14 cellular contexts compared by ENCODE assay signal in genomic region chr6:31657406-31658157, GRCh38. TPM values are rescaled to one million over a fixed set of nuclear protein-coding genes. Genes with fewer than 3 reads are reported as not detected.
DNase-seq lines count a peak whose midpoint lies in the region; ATAC-seq lines count a peak whose summit lies in the region.
"Had no signal": no experiment of that assay in that cellular context is flagged by ENCODE, and none has a peak within 500 bp of the region (broad histone marks: within the 10 kb centered on the region; RNA-seq: fewer than 3 reads in every experiment).

No MANE protein-coding gene starts in this region.

- no peak overlapping the region for H2BK120ac ChIP-seq in mesendoderm (ENCODE audit: low read depth, low read length)

- H2AK5ac ChIP-seq in mesendoderm (ENCODE audit: low read length): no peak overlapping the region

- POLR2A ChIA-PET in T-cell (lab: Charles Lee): no interaction called here

- H4K8ac ChIP-seq in mesendoderm (ENCODE audit: low read depth, low read length): no peak overlapping the region

- no CpG with 5 or more reads among the region's 6 CpGs for WGBS in mesendoderm (ENCODE audit: extremely low coverage, insufficient coverage, low lambda C conversion rate)

- no peaks in the 10 kb centered on the region for H3K9me3 Mint-ChIP-seq in activated CD8-positive, alpha-beta memory T cell treated with anti-CD3 and anti-CD28 coated beads, Interleukin-2, amount 10 ng/mL, durations not matched to agents 7 days and 5 days (ENCODE audit: low read depth)
- no peaks in the 10 kb centered on the region for H3K9me3 Mint-ChIP-seq in T-cell
- no peaks in the 10 kb centered on the region for H3K9me3 Mint-ChIP-seq in effector memory CD8-positive, alpha-beta T cell
- H3K9me3 Mint-ChIP-seq in stimulated activated effector memory CD8-positive, alpha-beta T cell treated with anti-CD3 and anti-CD28 coated beads, Interleukin-12 subunit alpha, Interleukin-12 subunit beta, amount 100 ng/mL, for 72 hours: no peaks in the 10 kb centered on the region

- H3K27ac Mint-ChIP-seq in activated CD8-positive, alpha-beta memory T cell treated with anti-CD3 and anti-CD28 coated beads, Interleukin-2, amount 10 ng/mL, durations not matched to agents 7 days and 5 days: peak overlapping the region; percentile 83
- peak overlapping the region; percentile 76 to 91 for H3K27ac Mint-ChIP-seq in T-cell
- H3K27ac Mint-ChIP-seq in effector memory CD8-positive, alpha-beta T cell: peak overlapping the region; percentile 1 to 85
- peak overlapping the region; percentile 94 for H3K27ac Mint-ChIP-seq in stimulated activated effector memory CD8-positive, alpha-beta T cell treated with anti-CD3 and anti-CD28 coated beads, Interleukin-12 subunit alpha, Interleukin-12 subunit beta, amount 100 ng/mL, for 72 hours

- no peak overlapping the region for H3K23ac ChIP-seq in mesendoderm (ENCODE audit: low read length)

- H2BK5ac ChIP-seq in mesendoderm (ENCODE audit: low read length): no peak overlapping the region

- no peak overlapping the region for H3K56ac ChIP-seq in mesendoderm (ENCODE audit: low read length)

- H3K79me1 ChIP-seq in mesendoderm (ENCODE audit: low read length): peaks cover 18% of the 10 kb centered on the region

- H3K79me2 ChIP-seq in mesendoderm (ENCODE audit: control insufficient read depth, insufficient read depth, low read length): peaks cover 15% of the 10 kb centered on the region

- peaks cover 75% of the 10 kb centered on the region for H3K4me1 Mint-ChIP-seq in activated CD8-positive, alpha-beta memory T cell treated with anti-CD3 and anti-CD28 coated beads, Interleukin-2, amount 10 ng/mL, durations not matched to agents 7 days and 5 days
- peaks cover 57 to 71% (median 60%) of the 10 kb centered on the region in 3 donors for H3K4me1 Mint-ChIP-seq in T-cell
- H3K4me1 Mint-ChIP-seq in effector memory CD8-positive, alpha-beta T cell (ENCODE audit: low read depth in 2 of 2): peaks cover 48 to 50% of the 10 kb centered on the region in 2 donors
- H3K4me1 Mint-ChIP-seq in stimulated activated effector memory CD8-positive, alpha-beta T cell treated with anti-CD3 and anti-CD28 coated beads, Interleukin-12 subunit alpha, Interleukin-12 subunit beta, amount 100 ng/mL, for 72 hours: peaks cover 63% of the 10 kb centered on the region

- H3K4me1 ChIP-seq in mesendoderm (ENCODE audit: control insufficient read depth, low read depth, low read length): peaks cover 3% of the 10 kb centered on the region

- no peak for ATAC-seq in activated CD8-positive, alpha-beta memory T cell treated with anti-CD3 and anti-CD28 coated beads, Interleukin-2, amount 10 ng/mL, durations not matched to agents 7 days and 5 days
- ATAC-seq in T-cell (replicated peaks in 1 of 4): no peak
- no peak for ATAC-seq in effector memory CD8-positive, alpha-beta T cell (replicated peaks)
- peak; percentile 45 for ATAC-seq in stimulated activated effector memory CD8-positive, alpha-beta T cell treated with anti-CD3 and anti-CD28 coated beads, Interleukin-12 subunit alpha, Interleukin-12 subunit beta, amount 100 ng/mL, for 72 hours
- ATAC-seq: upper lobe of right lung had no signal

- no peak overlapping the region for H3K4me2 ChIP-seq in mesendoderm (ENCODE audit: low read length)

- peak; percentile 79 for DNase-seq in activated CD8-positive, alpha-beta memory T cell treated with anti-CD3 and anti-CD28 coated beads, Interleukin-2, amount 10 ng/mL, durations not matched to agents 7 days and 5 days
- DNase-seq in activated CD8-positive, alpha-beta memory T cell treated with anti-CD3 and anti-CD28 coated beads for 24 hours: no peak
- DNase-seq in T-cell (peak in 9 of 34 experiments; percentile 17 to 40 (median 29)), mesendoderm (no peak), NCI-H128 (lab: John Stamatoyannopoulos, UW; ENCODE audit: unreplicated experiment) (no peak), HuH-7.5 (ENCODE audit: low spot score) (no peak)
- peak in 1 of 3 experiments; percentile 31 for DNase-seq in effector memory CD8-positive, alpha-beta T cell
- DNase-seq in stimulated activated effector memory CD8-positive, alpha-beta T cell treated with anti-CD3 and anti-CD28 coated beads, Interleukin-12 subunit alpha, Interleukin-12 subunit beta, amount 100 ng/mL, for 72 hours (ENCODE audit: low spot score in 2 of 2): no peak
- DNase-seq: brain microvascular endothelial cell, EL, hippocampal formation, NCI-H1092, NCI-H510A treated with DMSO at 0.1 percent for 48 hours, upper lobe of right lung had no signal

- no peak overlapping the region for H3K18ac ChIP-seq in mesendoderm (ENCODE audit: low read length)

- H3K36me3 ChIP-seq in mesendoderm (ENCODE audit: control insufficient read depth, insufficient read depth, low read length): no peaks in the 10 kb centered on the region

- H3K4me3 ChIP-seq in mesendoderm (ENCODE audit: low read length): no peak overlapping the region
- H3K4me3 ChIP-seq: upper lobe of right lung had no signal

- H3K36me3 Mint-ChIP-seq in activated CD8-positive, alpha-beta memory T cell treated with anti-CD3 and anti-CD28 coated beads, Interleukin-2, amount 10 ng/mL, durations not matched to agents 7 days and 5 days: peaks cover 43% of the 10 kb centered on the region
- H3K36me3 Mint-ChIP-seq in T-cell: peaks cover 10% of the 10 kb centered on the region
- H3K36me3 Mint-ChIP-seq in effector memory CD8-positive, alpha-beta T cell (ENCODE audit: insufficient read depth): peaks cover 20% of the 10 kb centered on the region
- peaks cover 83% of the 10 kb centered on the region for H3K36me3 Mint-ChIP-seq in stimulated activated effector memory CD8-positive, alpha-beta T cell treated with anti-CD3 and anti-CD28 coated beads, Interleukin-12 subunit alpha, Interleukin-12 subunit beta, amount 100 ng/mL, for 72 hours

- H3K4me3 Mint-ChIP-seq in activated CD8-positive, alpha-beta memory T cell treated with anti-CD3 and anti-CD28 coated beads, Interleukin-2, amount 10 ng/mL, durations not matched to agents 7 days and 5 days: peak overlapping the region; percentile 53
- H3K4me3 Mint-ChIP-seq in T-cell: peak overlapping the region; percentile 89 to 92 (median 90)
- peak overlapping the region; percentile 87 to 97 for H3K4me3 Mint-ChIP-seq in effector memory CD8-positive, alpha-beta T cell
- peak overlapping the region; percentile 95 for H3K4me3 Mint-ChIP-seq in stimulated activated effector memory CD8-positive, alpha-beta T cell treated with anti-CD3 and anti-CD28 coated beads, Interleukin-12 subunit alpha, Interleukin-12 subunit beta, amount 100 ng/mL, for 72 hours

- no peak overlapping the region for H3K4ac ChIP-seq in mesendoderm (ENCODE audit: low read depth, low read length)

- H4K5ac ChIP-seq in mesendoderm (ENCODE audit: low read length): no peak overlapping the region

- CTCF ChIA-PET in activated CD8-positive, alpha-beta memory T cell treated with anti-CD3 and anti-CD28 coated beads, Interleukin-2, amount 10 ng/mL, durations not matched to agents 7 days and 5 days (lab: Charles Lee): interaction anchor here (0.8 to 1.7 kb wide), 7 partner anchors 27 to 205 kb away, joined by 3 to 9 read pairs (median 3); partner anchors contain the start of gene NEU1
- CTCF ChIA-PET in T-cell (lab: Charles Lee): interaction anchor here in 1 of 2 donors (0.6 kb wide), 1 partner anchor 173 kb away, joined by 10 read pairs; no protein-coding TSS in a partner anchor

- H3K9ac ChIP-seq in mesendoderm (ENCODE audit: low read length): no peak overlapping the region

- H2BK15ac ChIP-seq in mesendoderm (replicated peaks; ENCODE audit: low read depth): no peak overlapping the region

- no peaks in the 10 kb centered on the region for H3K27me3 Mint-ChIP-seq in activated CD8-positive, alpha-beta memory T cell treated with anti-CD3 and anti-CD28 coated beads, Interleukin-2, amount 10 ng/mL, durations not matched to agents 7 days and 5 days
- no peaks in the 10 kb centered on the region for H3K27me3 Mint-ChIP-seq in T-cell
- no peaks in the 10 kb centered on the region for H3K27me3 Mint-ChIP-seq in effector memory CD8-positive, alpha-beta T cell

- no peak overlapping the region for H3K27ac ChIP-seq in mesendoderm (ENCODE audit: low read depth, low read length)
- H3K27ac ChIP-seq: brain microvascular endothelial cell, upper lobe of right lung had no signal

- H3K27me3 ChIP-seq in mesendoderm (ENCODE audit: insufficient read depth, low read length, poor library complexity): no peaks in the 10 kb centered on the region
- H3K27me3 ChIP-seq: brain microvascular endothelial cell, upper lobe of right lung had no signal

RNA-seq across cellular contexts. Expression of gene APOM, which starts 1.9 kb away (rescaled TPM):
- 1 to 10 TPM; 1.9 to 3.7 TPM for total RNA-seq in activated CD8-positive, alpha-beta memory T cell treated with anti-CD3 and anti-CD28 coated beads, Interleukin-2, amount 10 ng/mL, durations not matched to agents 7 days and 5 days
- 1 to 10 TPM; 1.4 to 3.6 (median 3.2) TPM for total RNA-seq in T-cell
- polyA plus RNA-seq in mesendoderm (2013, experiment 1 of 2): 3.3 TPM
- polyA plus RNA-seq in mesendoderm (2013, experiment 2 of 2): 3.5 TPM

RNA-seq across cellular contexts. Expression of gene C6orf47, which starts 3.0 kb away (rescaled TPM):
- 10 to 100 TPM; 24.7 to 27.2 TPM for total RNA-seq in activated CD8-positive, alpha-beta memory T cell treated with anti-CD3 and anti-CD28 coated beads, Interleukin-2, amount 10 ng/mL, durations not matched to agents 7 days and 5 days
- total RNA-seq in T-cell: 10 to 100 TPM; 16.3 to 36.2 (median 33.4) TPM
- 7.4 TPM for polyA plus RNA-seq in mesendoderm (2013, experiment 1 of 2)
- polyA plus RNA-seq in mesendoderm (2013, experiment 2 of 2): 7.6 TPM

RNA-seq across cellular contexts. Expression of gene BAG6, which starts 5.1 kb away (rescaled TPM):
- total RNA-seq in activated CD8-positive, alpha-beta memory T cell treated with anti-CD3 and anti-CD28 coated beads, Interleukin-2, amount 10 ng/mL, durations not matched to agents 7 days and 5 days: 100 to 1,000 TPM; 243 to 245 TPM
- total RNA-seq in T-cell: 100 to 1,000 TPM; 257 to 317 (median 301) TPM
- polyA plus RNA-seq in mesendoderm (2013, experiment 1 of 2): 167 TPM
- polyA plus RNA-seq in mesendoderm (2013, experiment 2 of 2): 166 TPM

RNA-seq across cellular contexts. Expression of gene GPANK1, which starts 7.2 kb away (rescaled TPM):
- total RNA-seq in activated CD8-positive, alpha-beta memory T cell treated with anti-CD3 and anti-CD28 coated beads, Interleukin-2, amount 10 ng/mL, durations not matched to agents 7 days and 5 days: 10 to 100 TPM; 34.9 to 41.6 TPM
- 10 to 100 TPM; 13.0 to 27.6 (median 23.3) TPM for total RNA-seq in T-cell
- 51.9 TPM for polyA plus RNA-seq in mesendoderm (2013, experiment 1 of 2)
- polyA plus RNA-seq in mesendoderm (2013, experiment 2 of 2): 51.4 TPM

RNA-seq across cellular contexts. Expression of gene CSNK2B, which starts 8.3 kb away (rescaled TPM):
- total RNA-seq in activated CD8-positive, alpha-beta memory T cell treated with anti-CD3 and anti-CD28 coated beads, Interleukin-2, amount 10 ng/mL, durations not matched to agents 7 days and 5 days: 100 to 1,000 TPM; 206 to 236 TPM
- 100 to 1,000 TPM in 4 of 5 donors, 10 to 100 TPM in 1; 98.4 to 129 (median 126) TPM for total RNA-seq in T-cell
- 302 TPM for polyA plus RNA-seq in mesendoderm (2013, experiment 1 of 2)
- 314 TPM for polyA plus RNA-seq in mesendoderm (2013, experiment 2 of 2)

Comparison
In these comparisons a context has a peak if more than half of its experiments do, and no peak if none do; other contexts are left out.
1. H3K27ac Mint-ChIP-seq: peak in every context shown above with its lines; median percentile 94 in stimulated activated effector memory CD8-positive, alpha-beta T cell treated with anti-CD3 and anti-CD28 coated beads, Interleukin-12 subunit alpha, Interleukin-12 subunit beta, amount 100 ng/mL, for 72 hours; 84 in T-cell; 83 in activated CD8-positive, alpha-beta memory T cell treated with anti-CD3 and anti-CD28 coated beads, Interleukin-2, amount 10 ng/mL, durations not matched to agents 7 days and 5 days; 43 in effector memory CD8-positive, alpha-beta T cell.